In the genomic region with DNA sequence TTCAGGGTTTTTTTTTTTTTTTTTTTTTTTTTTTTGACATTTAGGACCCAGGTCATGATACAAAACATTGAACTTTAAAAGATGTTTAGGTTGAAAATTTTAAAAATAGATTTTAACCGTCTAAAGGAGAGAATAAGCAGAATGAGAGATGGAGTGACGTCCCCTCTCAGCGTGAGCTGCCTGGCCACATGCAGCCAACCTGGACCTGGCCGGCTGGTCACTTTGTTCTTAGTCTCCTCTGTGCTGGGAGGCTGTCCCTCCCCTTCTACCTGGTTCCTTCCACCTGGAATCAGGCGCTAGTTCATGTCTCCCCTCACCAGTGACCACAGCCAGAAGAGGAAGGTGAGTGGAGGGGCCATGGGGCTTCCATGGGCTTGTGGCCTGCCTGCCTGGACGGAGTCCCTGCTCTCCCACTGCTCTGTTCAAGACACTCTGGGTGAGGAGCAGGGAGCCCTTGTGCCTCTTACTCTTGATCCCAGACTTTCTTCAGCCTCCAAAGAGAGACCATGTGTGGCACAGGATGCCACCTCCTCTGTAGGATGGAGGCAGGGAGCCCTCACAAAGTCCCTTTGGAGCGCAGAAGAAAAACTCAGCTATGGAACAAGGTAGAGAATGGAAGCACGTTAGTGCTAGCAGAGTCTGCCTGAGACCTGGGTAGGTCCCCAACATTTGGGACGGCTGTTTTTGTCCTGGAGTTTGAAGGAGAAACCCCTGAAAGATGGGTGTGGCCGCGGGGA, we compare ENCODE assay signal across 19 cellular contexts. TPM values are rescaled to one million over a fixed set of nuclear protein-coding genes. Genes with fewer than 3 reads are reported as not detected.
DNase-seq lines count a peak whose midpoint lies in the region; ATAC-seq, FAIRE-seq and TF ChIP-seq lines count a peak whose summit lies in the region.
"Had no signal": no experiment of that assay in that cellular context is flagged by ENCODE, and none has a peak within 500 bp of the region (broad histone marks: within the 10 kb centered on the region; RNA-seq: fewer than 3 reads in every experiment).

No MANE protein-coding gene starts in this region.

- no peak for TF ChIP-seq CTCF in GM12878 (IDR thresholded peaks at IDR 0.05 in 2 of 3, conservative IDR thresholded peaks at IDR 0.05 in 1 of 3; ENCODE audit: control insufficient read depth in 2 of 3, extremely low read depth in 1 of 3, insufficient read depth in 1 of 3, low read depth in 3 of 3, low read length in 3 of 3)

- H3K4me3 Mint-ChIP-seq in activated T-cell treated with anti-CD3 and anti-CD28 coated beads, Interleukin-2, amount 50 U/mL, for 4 hours, result no peak overlapping the region

- H3K27ac ChIP-seq in GM12878 (ENCODE audit: control insufficient read depth, insufficient read depth), result no peak overlapping the region
- no peak overlapping the region for H3K27ac ChIP-seq in substantia nigra (ENCODE audit: low read depth, low read length, poor library complexity, severe bottlenecking)
- H3K27ac ChIP-seq: thoracic aorta had no signal

- H3K27me3 Mint-ChIP-seq in activated T-cell treated with anti-CD3 and anti-CD28 coated beads, Interleukin-2, amount 50 U/mL, for 4 hours (ENCODE audit: low read depth), result no peaks in the 10 kb centered on the region
- H3K27me3 Mint-ChIP-seq: IgD-negative memory B cell had no signal

- H3K4me3 ChIP-seq in GM12878, result no peak overlapping the region
- H3K4me3 ChIP-seq: mucosa of descending colon, pancreas, thoracic aorta had no signal

- no peak overlapping the region for H3K4me2 ChIP-seq in GM12878 (ENCODE audit: control insufficient read depth, insufficient read depth)

- no peaks in the 10 kb centered on the region for H3K27me3 ChIP-seq in GM12878 (replicated peaks in 1 of 2; ENCODE audit: control insufficient read depth in 2 of 2, insufficient read depth in 2 of 2, low read length in 1 of 2)
- H3K27me3 ChIP-seq: pancreas had no signal

- H3K9me3 Mint-ChIP-seq in activated T-cell treated with anti-CD3 and anti-CD28 coated beads, Interleukin-2, amount 50 U/mL, for 4 hours, result no peaks in the 10 kb centered on the region

- CTCF ChIA-PET in GM12878 (lab: Yijun Ruan, JAX), result interaction anchor here (1.0 to 1.1 kb wide), 2 partner anchors 9 to 23 kb away, joined by 3 to 4 read pairs; no protein-coding TSS in a partner anchor

- no TSS peak for BruUV-seq in GM12878 (replicated peaks; lab: Mats Ljungman, UMichigan)

- no peaks in the 10 kb centered on the region for H3K79me2 ChIP-seq in GM12878 (ENCODE audit: control insufficient read depth, insufficient read depth, low read length)

- POLR2A ChIA-PET in GM12878 (lab: Charles Lee), result interaction anchor here (0.6 to 1.3 kb wide), 5 partner anchors 11 to 234 kb away, joined by 3 to 9 read pairs (median 4); no protein-coding TSS in a partner anchor

- WGBS in GM12878 (ENCODE audit: insufficient coverage, insufficient replicate concordance, low lambda C conversion rate, missing lambda C conversion rate), result 65% methylated on average over 11 of the region's 11 CpGs

- H3K36me3 ChIP-seq in GM12878 (ENCODE audit: control insufficient read depth in 2 of 2, insufficient read depth in 2 of 2, low read length in 1 of 2), result no peaks in the 10 kb centered on the region
- H3K36me3 ChIP-seq: pancreas, thoracic aorta had no signal

- no peak overlapping the region for H2AFZ ChIP-seq in GM12878 (ENCODE audit: control insufficient read depth, low read depth, low read length)

- SMC1A ChIA-PET in GM12878 (lab: Charles Lee; ENCODE audit: uncharacterized antibody, unreplicated experiment), result interaction anchor here (0.6 to 2.6 kb wide), 6 partner anchors 11 to 493 kb away, joined by 3 to 11 read pairs (median 4); no protein-coding TSS in a partner anchor

- intact Hi-C loops in GM12878 (cut with micrococcal nuclease; ENCODE audit: unreplicated experiment), result no loop called here

- H3K9ac ChIP-seq in GM12878 (ENCODE audit: control insufficient read depth, insufficient read depth, low read length), result no peak overlapping the region

- TF ChIP-seq RAD21 in GM12878 (IDR thresholded peaks at IDR 0.05; ENCODE audit: insufficient read depth, low read depth, low read length), result no peak

- H3K9me3 ChIP-seq in GM12878 (replicated peaks; ENCODE audit: control insufficient read depth, insufficient read depth, low read length), result no peaks in the 10 kb centered on the region; the same call in 2 of the 3 replicates
- H3K9me3 ChIP-seq: mucosa of descending colon, pancreas, thoracic aorta had no signal

- no peak for DNase-seq in activated T-cell treated with anti-CD3 and anti-CD28 coated beads, Interleukin-2, amount 50 U/mL, for 4 hours
- DNase-seq in activated T-cell treated with anti-CD3 and anti-CD28 coated beads for 4 hours (no peak), HK-2 (ENCODE audit: unreplicated experiment) (peak; percentile 28), GM12878 (ENCODE audit: low read depth, low spot score) (no peak), substantia nigra (lab: John Stamatoyannopoulos, UW) (no peak), NK-92 (lab: John Stamatoyannopoulos, UW; ENCODE audit: unreplicated experiment) (no peak)
- DNase-seq in stimulated activated naive CD8-positive, alpha-beta T cell treated with anti-CD3 and anti-CD28 coated beads, Interleukin-15, Interleukin-2, amounts not matched to agents 100 U/mL and 50 U/mL, for 24 hours, result no peak
- DNase-seq: activated gamma-delta T cell; cerebellar nuclear complex; glutamatergic neuron; mucosa of descending colon; NCI-H1105 treated with DMSO at 0.1 percent for 48 hours; OCI-M1; stimulated activated CD4-positive, alpha-beta T cell treated with anti-CD3 and anti-CD28 coated beads, Interleukin-12 subunit alpha, Interleukin-12 subunit beta, amount 100 ng/mL, for 4 hours had no signal

- H3K36me3 Mint-ChIP-seq in activated T-cell treated with anti-CD3 and anti-CD28 coated beads, Interleukin-2, amount 50 U/mL, for 4 hours (ENCODE audit: insufficient read depth), result no peaks in the 10 kb centered on the region

- RAD21 ChIA-PET in GM12878 (lab: Charles Lee; ENCODE audit: unreplicated experiment), result interaction anchor here (0.6 to 0.9 kb wide), 9 partner anchors 9 to 277 kb away, joined by 3 to 5 read pairs (median 3); no protein-coding TSS in a partner anchor

- H4K20me1 ChIP-seq in GM12878 (ENCODE audit: control insufficient read depth, insufficient read depth), result no peaks in the 10 kb centered on the region

- H3K4me1 ChIP-seq in GM12878 (ENCODE audit: control insufficient read depth, insufficient read depth, low read length), result peaks cover 5% of the 10 kb centered on the region

- in situ Hi-C loops in GM12878 (cut with MboI), result no loop called here

- peaks cover 25% of the 10 kb centered on the region for H3K4me1 Mint-ChIP-seq in activated T-cell treated with anti-CD3 and anti-CD28 coated beads, Interleukin-2, amount 50 U/mL, for 4 hours (ENCODE audit: low read depth)

- TF ChIP-seq EP300 in GM12878 (IDR thresholded peaks at IDR 0.05; ENCODE audit: borderline replicate concordance in 1 of 2, control insufficient read depth in 1 of 2, low read depth in 2 of 2, low read length in 2 of 2), result 0 out of 4 replicates have a peak, but pooled peaks of 1 of the 2 experiments have one; percentile 1

- no peak for FAIRE-seq in GM12878 (lab: Jason Lieb, UNC)
- FAIRE-seq: keratinocyte, pancreas had no signal

- TF ChIP-seq POLR2A in GM12878 (IDR thresholded peaks at IDR 0.05; ENCODE audit: low read depth, low read length), result no peak

- ATAC-seq in activated T-cell treated with anti-CD3 and anti-CD28 coated beads, Interleukin-2, amount 50 U/mL, for 4 hours, result peak; percentile 2 to 10
- ATAC-seq in GM12878 (peak; percentile 22), HG03196 (IDR thresholded peaks at IDR 0.05; ENCODE audit: unreplicated experiment) (no peak)
- ATAC-seq in stimulated activated naive CD8-positive, alpha-beta T cell treated with anti-CD3 and anti-CD28 coated beads, Interleukin-15, Interleukin-2, amounts not matched to agents 100 U/mL and 50 U/mL, for 24 hours, result peak; percentile 16
- ATAC-seq: mucosa of descending colon had no signal

TF ChIP-seq in GM12878, 131 proteins besides CTCF, POLR2A, EP300 and RAD21:
- TF ChIP-seq, protein P1, sequence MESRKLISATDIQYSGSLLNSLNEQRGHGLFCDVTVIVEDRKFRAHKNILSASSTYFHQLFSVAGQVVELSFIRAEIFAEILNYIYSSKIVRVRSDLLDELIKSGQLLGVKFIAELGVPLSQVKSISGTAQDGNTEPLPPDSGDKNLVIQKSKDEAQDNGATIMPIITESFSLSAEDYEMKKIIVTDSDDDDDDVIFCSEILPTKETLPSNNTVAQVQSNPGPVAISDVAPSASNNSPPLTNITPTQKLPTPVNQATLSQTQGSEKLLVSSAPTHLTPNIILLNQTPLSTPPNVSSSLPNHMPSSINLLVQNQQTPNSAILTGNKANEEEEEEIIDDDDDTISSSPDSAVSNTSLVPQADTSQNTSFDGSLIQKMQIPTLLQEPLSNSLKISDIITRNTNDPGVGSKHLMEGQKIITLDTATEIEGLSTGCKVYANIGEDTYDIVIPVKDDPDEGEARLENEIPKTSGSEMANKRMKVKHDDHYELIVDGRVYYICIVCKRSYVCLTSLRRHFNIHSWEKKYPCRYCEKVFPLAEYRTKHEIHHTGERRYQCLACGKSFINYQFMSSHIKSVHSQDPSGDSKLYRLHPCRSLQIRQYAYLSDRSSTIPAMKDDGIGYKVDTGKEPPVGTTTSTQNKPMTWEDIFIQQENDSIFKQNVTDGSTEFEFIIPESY (IDR thresholded peaks at IDR 0.05), result no peak
- TF ChIP-seq GATAD2B (conservative IDR thresholded peaks at IDR 0.05; ENCODE audit: low read depth) (no peak), RFX5 (IDR thresholded peaks at IDR 0.05; ENCODE audit: low read depth, low read length) (no peak), MYB (IDR thresholded peaks at IDR 0.05; ENCODE audit: borderline replicate concordance, low read depth, low read length) (no peak), LARP7 (IDR thresholded peaks at IDR 0.05) (no peak)
TF ChIP-seq in GM12878: peak in this region for 0.

RNA-seq across cellular contexts. Expression of a gene that starts 31.7 kb away (rescaled TPM):
- total RNA-seq in activated T-cell treated with anti-CD3 and anti-CD28 coated beads, Interleukin-2, amount 50 U/mL, for 4 hours, result 100 to 1,000 TPM; 720 to 924 (median 743) TPM
- total RNA-seq in GM12878 (2013; cell fraction: nucleolus; rRNA removed), result 825 and 857 TPM in 2 replicates
- total RNA-seq in GM12878 (2014; rRNA removed) (287 and 295 TPM in 2 replicates), GM12878 (2014; rRNA removed; fragmentation: Illumina TruSeq; extraction: Trizol) (217 and 228 TPM in 2 replicates), GM12878 (2021) (495 and 498 TPM in 2 replicates)
- 299 TPM for polyA plus RNA-seq in GM12878 (2011; ENCODE audit: low read depth)
- polyA plus RNA-seq in GM12878 (2011; rRNA removed) (252 and 320 TPM in 2 replicates), GM12878 (2014; fragmentation: Illumina TruSeq; extraction: Trizol) (223 and 228 TPM in 2 replicates), GM12878 (2014; fragmentation: Nextera tagmentation; extraction: Ambion mirVana) (10 to 100 TPM; 50.0 to 98.9 TPM), GM12878 (2014; rRNA removed) (187 and 205 TPM in 2 replicates), GM12878 (2016; fragmentation: Nextera tagmentation; extraction: Ambion mirVana) (100 to 1,000 TPM; 295 to 297 TPM)
- 352 and 442 TPM in 2 replicates for polyA plus RNA-seq in GM12878 (2011; cell fraction: cytosol; rRNA removed)
- polyA plus RNA-seq in GM12878 (2011; cell fraction: nucleus; rRNA removed), result 848 and 1,001 TPM in 2 replicates
- 262 and 367 TPM in 2 replicates for polyA plus RNA-seq in GM12878 (2012)
- polyA minus RNA-seq in GM12878 (2011; rRNA and poly(A)+ RNA removed), result 364 and 403 TPM in 2 replicates
- polyA minus RNA-seq in GM12878 (2011; cell fraction: cytosol; rRNA and poly(A)+ RNA removed), result 196 and 207 TPM in 2 replicates
- polyA minus RNA-seq in GM12878 (2011; cell fraction: nucleus; rRNA and poly(A)+ RNA removed), result 241 and 321 TPM in 2 replicates
